In genomic region chr5:102511666-102512065, GRCh38 we compare ENCODE assay signal across 13 cellular contexts. TPM values are rescaled to one million over a fixed set of nuclear protein-coding genes. Genes with fewer than 3 reads are reported as not detected.
DNase-seq lines count a peak whose midpoint lies in the region; ATAC-seq and TF ChIP-seq lines count a peak whose summit lies in the region.
"Had no signal": no experiment of that assay in that cellular context is flagged by ENCODE, and none has a peak within 500 bp of the region (broad histone marks: within the 10 kb centered on the region; RNA-seq: fewer than 3 reads in every experiment).

No MANE protein-coding gene starts in this region.

- H3K27ac ChIP-seq in left ventricle myocardium inferior (replicated peaks): no peak overlapping the region
- H3K27ac ChIP-seq: testis had no signal

- no peaks in the 10 kb centered on the region for H3K36me3 ChIP-seq in left ventricle myocardium inferior

- H3K27me3 ChIP-seq in left ventricle myocardium inferior (ENCODE audit: low read depth): no peaks in the 10 kb centered on the region
- H3K27me3 ChIP-seq: testis had no signal

- in situ Hi-C loops in astrocyte of the cerebellum (cut with HindIII; ENCODE audit: low sequenced_read_pairs): no loop called here

- no peaks in the 10 kb centered on the region for H3K9me3 ChIP-seq in left ventricle myocardium inferior (replicated peaks)
- H3K9me3 ChIP-seq: testis had no signal

- H3K4me3 ChIP-seq in astrocyte of the cerebellum (ENCODE audit: low read depth, low read length) (no peak overlapping the region), left ventricle myocardium inferior (no peak overlapping the region)
- H3K4me3 ChIP-seq: testis had no signal

- peak; percentile 2 for DNase-seq in SHP77 treated with DMSO at 0.1 percent for 48 hours (lab: John Stamatoyannopoulos, UW)
- no peak for DNase-seq in SHP77 (lab: John Stamatoyannopoulos, UW)
- DNase-seq in astrocyte of the cerebellum (ENCODE audit: low read depth): peak; percentile 53
- DNase-seq in left ventricle myocardium inferior: peak; percentile 38
- DNase-seq in superior temporal gyrus (ENCODE audit: extremely low spot score): peak; percentile 68
- DNase-seq in omental fat pad (ENCODE audit: low spot score): no peak
- no peak for DNase-seq in mesenteric fat pad (ENCODE audit: low spot score)
- no peak for DNase-seq in stimulated activated CD4-positive, alpha-beta T cell treated with anti-CD3 and anti-CD28 coated beads, Interleukin-4, amount 100 ng/mL, for 1 hour
- DNase-seq: aorta, NCI-H146, T-helper 9 cell, testis had no signal

- intact Hi-C loops in left ventricle myocardium inferior (cut with micrococcal nuclease): no loop called here

- ATAC-seq in omental fat pad (ENCODE audit: low FRiP score): no peak

- H3K4me1 ChIP-seq in left ventricle myocardium inferior: peaks cover 8% of the 10 kb centered on the region
- H3K4me1 ChIP-seq: testis had no signal

- TF ChIP-seq CTCF in astrocyte of the cerebellum (IDR thresholded peaks at IDR 0.05; ENCODE audit: low read depth, low read length, missing control alignments) (no peak), left ventricle myocardium inferior (IDR thresholded peaks at IDR 0.05; ENCODE audit: borderline replicate concordance) (no peak), omental fat pad (IDR thresholded peaks at IDR 0.05) (no peak)

RNA-seq across cellular contexts. Expression of gene SLCO6A1, which starts 12.9 kb away (rescaled TPM):
- not detected for total RNA-seq in left ventricle myocardium inferior
- total RNA-seq in omental fat pad: not detected
- not detected for total RNA-seq in mesenteric fat pad
- total RNA-seq: epithelial cell of proximal tubule had no signal

Comparison
In these comparisons a context has a peak if more than half of its experiments do, and no peak if none do; other contexts are left out.
1. DNase-seq: peak in SHP77 treated with DMSO at 0.1 percent for 48 hours (single experiment), astrocyte of the cerebellum (single experiment), left ventricle myocardium inferior (single experiment) and superior temporal gyrus (single experiment); none in SHP77 (0 of 2), omental fat pad (single experiment), mesenteric fat pad (single experiment) and stimulated activated CD4-positive, alpha-beta T cell treated with anti-CD3 and anti-CD28 coated beads, Interleukin-4, amount 100 ng/mL, for 1 hour (single experiment).